ENCODE assay signal across 8 cellular contexts in genomic region chr19:42242071-42242511, GRCh38. TPM values are rescaled to one million over a fixed set of nuclear protein-coding genes. Genes with fewer than 3 reads are reported as not detected.
DNase-seq lines count a peak whose midpoint lies in the region; ATAC-seq, FAIRE-seq and TF ChIP-seq lines count a peak whose summit lies in the region.

No MANE protein-coding gene starts in this region.

- no peaks in the 10 kb centered on the region for H3K36me3 Mint-ChIP-seq in activated naive CD8-positive, alpha-beta T cell
- H3K36me3 Mint-ChIP-seq in immature natural killer cell: peaks cover 0 to 8% (median 3%) of the 10 kb centered on the region in 3 donors
- peaks cover 17% of the 10 kb centered on the region for H3K36me3 Mint-ChIP-seq in stimulated activated memory B cell treated with anti-CD40 and anti-IgM and Interleukin-4, amounts not matched to agents 10 μg/mL and 1 μg/mL and 100 μg/mL, for 72 hours

- peak overlapping the region; percentile 69 for H3K4me3 ChIP-seq in GM12864 (ENCODE audit: low read depth, low read length)

- FAIRE-seq in GM19239 (lab: Jason Lieb, UNC): no peak

- no peaks in the 10 kb centered on the region for H3K9me3 Mint-ChIP-seq in activated naive CD8-positive, alpha-beta T cell (ENCODE audit: low read depth)
- H3K9me3 Mint-ChIP-seq in immature natural killer cell: no peaks in the 10 kb centered on the region
- H3K9me3 Mint-ChIP-seq in stimulated activated memory B cell treated with anti-CD40 and anti-IgM and Interleukin-4, amounts not matched to agents 10 μg/mL and 1 μg/mL and 100 μg/mL, for 72 hours: no peaks in the 10 kb centered on the region

- no peak for TF ChIP-seq CTCF in GM12864 (IDR thresholded peaks at IDR 0.05; ENCODE audit: low read depth, low read length, missing control alignments)

- H3K4me3 Mint-ChIP-seq in activated naive CD8-positive, alpha-beta T cell: peak overlapping the region; percentile 91
- H3K4me3 Mint-ChIP-seq in immature natural killer cell: peak overlapping the region; percentile 87 to 97 (median 88)
- H3K4me3 Mint-ChIP-seq in stimulated activated memory B cell treated with anti-CD40 and anti-IgM and Interleukin-4, amounts not matched to agents 10 μg/mL and 1 μg/mL and 100 μg/mL, for 72 hours: peak overlapping the region; percentile 83

- no peaks in the 10 kb centered on the region for H3K27me3 Mint-ChIP-seq in activated naive CD8-positive, alpha-beta T cell
- peaks cover 0 to 9% (median 6%) of the 10 kb centered on the region in 3 donors for H3K27me3 Mint-ChIP-seq in immature natural killer cell (ENCODE audit: low read depth in 3 of 3)
- no peaks in the 10 kb centered on the region for H3K27me3 Mint-ChIP-seq in stimulated activated memory B cell treated with anti-CD40 and anti-IgM and Interleukin-4, amounts not matched to agents 10 μg/mL and 1 μg/mL and 100 μg/mL, for 72 hours

- H3K4me1 Mint-ChIP-seq in activated naive CD8-positive, alpha-beta T cell (ENCODE audit: low read depth): peaks cover 47% of the 10 kb centered on the region
- peaks cover 55 to 60% of the 10 kb centered on the region in 2 donors for H3K4me1 Mint-ChIP-seq in immature natural killer cell
- peaks cover 49% of the 10 kb centered on the region for H3K4me1 Mint-ChIP-seq in stimulated activated memory B cell treated with anti-CD40 and anti-IgM and Interleukin-4, amounts not matched to agents 10 μg/mL and 1 μg/mL and 100 μg/mL, for 72 hours

- peak; percentile 1 for ATAC-seq in HG03097 (IDR thresholded peaks at IDR 0.05; ENCODE audit: low FRiP score, unreplicated experiment)
- peak; percentile 0 for ATAC-seq in stimulated activated memory B cell treated with anti-CD40 and anti-IgM and Interleukin-4, amounts not matched to agents 10 μg/mL and 1 μg/mL and 100 μg/mL, for 72 hours
- no peak for ATAC-seq in HG02938 (IDR thresholded peaks at IDR 0.05; ENCODE audit: unreplicated experiment)

- H3K27ac Mint-ChIP-seq in activated naive CD8-positive, alpha-beta T cell: peak overlapping the region; percentile 86
- H3K27ac Mint-ChIP-seq in immature natural killer cell: peak overlapping the region; percentile 81 to 91 (median 91)
- H3K27ac Mint-ChIP-seq in stimulated activated memory B cell treated with anti-CD40 and anti-IgM and Interleukin-4, amounts not matched to agents 10 μg/mL and 1 μg/mL and 100 μg/mL, for 72 hours: peak overlapping the region; percentile 84

- DNase-seq in GM12864 (ENCODE audit: low read depth) (no peak), immature natural killer cell (no peak), NOMO-1 (lab: John Stamatoyannopoulos, UW; ENCODE audit: unreplicated experiment in 2 of 2) (no peak), GM19239 (ENCODE audit: insufficient read length, low spot score) (no peak)

RNA-seq across cellular contexts. Expression of gene GSK3A, which starts 0.3 kb away (rescaled TPM):
- 10 to 100 TPM; 14.2 to 28.3 (median 22.3) TPM for polyA plus RNA-seq in immature natural killer cell

RNA-seq across cellular contexts. Expression of gene ERF, which starts 12.8 kb away (rescaled TPM):
- polyA plus RNA-seq in immature natural killer cell: 1 to 10 TPM in 2 of 3 donors, under 1 TPM in 1; 0.24 to 3.4 (median 2.3) TPM

RNA-seq across cellular contexts. Expression of gene ZNF526, which starts 22.0 kb away (rescaled TPM):
- polyA plus RNA-seq in immature natural killer cell: 1 to 10 TPM; 2.9 to 9.1 (median 5.2) TPM

RNA-seq across cellular contexts. Expression of gene DEDD2, which starts 24.6 kb away (rescaled TPM):
- 100 to 1,000 TPM; 154 to 261 (median 173) TPM for polyA plus RNA-seq in immature natural killer cell

RNA-seq across cellular contexts. Expression of gene CIC, which starts 27.0 kb away (rescaled TPM):
- 1 to 10 TPM in 1 of 3 donors, under 1 TPM in 1, not detected in 1; 0.52 to 2.9 TPM for polyA plus RNA-seq in immature natural killer cell
